ENCODE assay signal across 32 cellular contexts in genomic region chr11:108705061-108705460, GRCh38.
"Had no signal": no experiment of that assay in that cellular context is flagged by ENCODE, and none has a peak within 500 bp of the region (broad histone marks: within the 10 kb centered on the region; RNA-seq: fewer than 3 reads in every experiment).

No MANE protein-coding gene starts in this region.

- H3K4me3 Mint-ChIP-seq: activated CD4-positive, alpha-beta memory T cell treated with anti-CD3 and anti-CD28 coated beads for 36 hours; activated CD4-positive, alpha-beta T cell treated with anti-CD3 and anti-CD28 coated beads for 36 hours; activated CD4-positive, alpha-beta T cell treated with anti-CD3 and anti-CD28 coated beads, Interleukin-2, amount 10 ng/mL, durations not matched to agents 24 days and 14 days; activated CD8-positive, alpha-beta memory T cell treated with anti-CD3 and anti-CD28 coated beads, Interleukin-2, amount 10 ng/mL, durations not matched to agents 7 days and 5 days; activated CD8-positive, alpha-beta T cell treated with anti-CD3 and anti-CD28 coated beads, Interleukin-2, amount 10 ng/mL, durations not matched to agents 7 days and 5 days; activated naive CD4-positive, alpha-beta T cell treated with anti-CD3 and anti-CD28 coated beads, Interleukin-2, amount 10 ng/mL, durations not matched to agents 7 days and 5 days; activated naive CD8-positive, alpha-beta T cell treated with anti-CD3 and anti-CD28 coated beads, Interleukin-2, amount 10 ng/mL, durations not matched to agents 7 days and 5 days; central memory CD8-positive, alpha-beta T cell; dendritic cell treated with granulocyte-macrophage colony-stimulating factor and Interleukin-4, amounts not matched to agents 40 ng/mL and 50 ng/mL, for 4 days; T-helper 17 cell; T-helper 2 cell treated with Interferon-gamma antibody and Interleukin-4, amounts not matched to agents 5 μg/mL and 100 μg/mL, for 36 hours had no signal

- H3K27ac Mint-ChIP-seq: activated CD4-positive, alpha-beta memory T cell treated with anti-CD3 and anti-CD28 coated beads for 36 hours; activated CD4-positive, alpha-beta T cell treated with anti-CD3 and anti-CD28 coated beads for 36 hours; activated CD4-positive, alpha-beta T cell treated with anti-CD3 and anti-CD28 coated beads, Interleukin-2, amount 10 ng/mL, durations not matched to agents 24 days and 14 days; activated CD8-positive, alpha-beta memory T cell treated with anti-CD3 and anti-CD28 coated beads, Interleukin-2, amount 10 ng/mL, durations not matched to agents 7 days and 5 days; activated CD8-positive, alpha-beta T cell treated with anti-CD3 and anti-CD28 coated beads, Interleukin-2, amount 10 ng/mL, durations not matched to agents 7 days and 5 days; activated naive CD4-positive, alpha-beta T cell treated with anti-CD3 and anti-CD28 coated beads, Interleukin-2, amount 10 ng/mL, durations not matched to agents 7 days and 5 days; activated naive CD8-positive, alpha-beta T cell treated with anti-CD3 and anti-CD28 coated beads, Interleukin-2, amount 10 ng/mL, durations not matched to agents 7 days and 5 days; dendritic cell treated with granulocyte-macrophage colony-stimulating factor and Interleukin-4, amounts not matched to agents 40 ng/mL and 50 ng/mL, for 4 days; T-helper 17 cell; T-helper 2 cell treated with Interferon-gamma antibody and Interleukin-4, amounts not matched to agents 5 μg/mL and 100 μg/mL, for 36 hours had no signal

- H3K4me1 ChIP-seq: ascending aorta, esophagus muscularis mucosa, gastroesophageal sphincter had no signal

- H3K4me3 ChIP-seq: ascending aorta, coronary artery, dorsolateral prefrontal cortex, esophagus muscularis mucosa, gastroesophageal sphincter, heart right ventricle had no signal

- H3K27ac ChIP-seq: ascending aorta, brain microvascular endothelial cell, coronary artery, dorsolateral prefrontal cortex, epithelial cell of prostate, esophagus muscularis mucosa, gastroesophageal sphincter, heart right ventricle, WERI-Rb-1 had no signal

- DNase-seq: activated CD4-positive, alpha-beta memory T cell treated with anti-CD3 and anti-CD28 coated beads for 36 hours; activated CD4-positive, alpha-beta T cell treated with anti-CD3 and anti-CD28 coated beads for 36 hours; activated CD4-positive, alpha-beta T cell treated with anti-CD3 and anti-CD28 coated beads, Interleukin-2, amount 10 ng/mL, durations not matched to agents 24 days and 14 days; activated CD4-positive, CD25-positive, alpha-beta regulatory T cell; activated CD4-positive, CD25-positive, alpha-beta regulatory T cell treated with anti-CD3 and anti-CD28 coated beads, Interleukin-2, amount 50 U/mL, for 72 hours; activated CD8-positive, alpha-beta memory T cell treated with anti-CD3 and anti-CD28 coated beads, Interleukin-2, amount 10 ng/mL, durations not matched to agents 7 days and 5 days; activated CD8-positive, alpha-beta memory T cell treated with anti-CD3 and anti-CD28 coated beads, Interleukin-2, amount 50 U/mL, for 4 hours; activated CD8-positive, alpha-beta T cell treated with anti-CD3 and anti-CD28 coated beads, Interleukin-2, amount 10 ng/mL, durations not matched to agents 7 days and 5 days; activated gamma-delta T cell; activated naive CD4-positive, alpha-beta T cell; activated naive CD4-positive, alpha-beta T cell treated with anti-CD3 and anti-CD28 coated beads, Interleukin-2, amount 10 ng/mL, durations not matched to agents 7 days and 5 days; activated naive CD8-positive, alpha-beta T cell treated with anti-CD3 and anti-CD28 coated beads, Interleukin-2, amount 10 ng/mL, durations not matched to agents 7 days and 5 days; activated T-cell treated with anti-CD3 and anti-CD28 coated beads, Interleukin-2, amount 50 U/mL, for 1 hour; activated T-cell treated with anti-CD3 and anti-CD28 coated beads, Interleukin-2, amount 50 U/mL, for 48 hours; brain microvascular endothelial cell; dorsolateral prefrontal cortex; effector memory CD4-positive, alpha-beta T cell; foreskin melanocyte; heart right ventricle; T-helper 1 cell; T-helper 17 cell; T1000; WERI-Rb-1 had no signal

- H3K27me3 ChIP-seq: ascending aorta, brain microvascular endothelial cell, dorsolateral prefrontal cortex, esophagus muscularis mucosa, gastroesophageal sphincter, heart right ventricle had no signal

- H3K9me3 Mint-ChIP-seq: activated naive CD4-positive, alpha-beta T cell treated with anti-CD3 and anti-CD28 coated beads, Interleukin-2, amount 50 U/mL, for 72 hours had no signal

- H3K27me3 Mint-ChIP-seq: activated CD4-positive, alpha-beta memory T cell treated with anti-CD3 and anti-CD28 coated beads for 36 hours; activated CD4-positive, alpha-beta T cell treated with anti-CD3 and anti-CD28 coated beads for 36 hours; activated CD4-positive, alpha-beta T cell treated with anti-CD3 and anti-CD28 coated beads, Interleukin-2, amount 10 ng/mL, durations not matched to agents 24 days and 14 days; activated CD8-positive, alpha-beta memory T cell treated with anti-CD3 and anti-CD28 coated beads, Interleukin-2, amount 10 ng/mL, durations not matched to agents 7 days and 5 days; activated naive CD4-positive, alpha-beta T cell treated with anti-CD3 and anti-CD28 coated beads, Interleukin-2, amount 10 ng/mL, durations not matched to agents 7 days and 5 days; activated naive CD8-positive, alpha-beta T cell treated with anti-CD3 and anti-CD28 coated beads, Interleukin-2, amount 10 ng/mL, durations not matched to agents 7 days and 5 days; central memory CD8-positive, alpha-beta T cell; dendritic cell treated with granulocyte-macrophage colony-stimulating factor and Interleukin-4, amounts not matched to agents 40 ng/mL and 50 ng/mL, for 4 days; T-helper 17 cell had no signal

- ATAC-seq: activated CD4-positive, alpha-beta T cell treated with anti-CD3 and anti-CD28 coated beads for 36 hours; activated CD8-positive, alpha-beta memory T cell treated with anti-CD3 and anti-CD28 coated beads, Interleukin-2, amount 10 ng/mL, durations not matched to agents 7 days and 5 days; activated CD8-positive, alpha-beta T cell treated with anti-CD3 and anti-CD28 coated beads, Interleukin-2, amount 10 ng/mL, durations not matched to agents 7 days and 5 days; activated naive CD4-positive, alpha-beta T cell treated with anti-CD3 and anti-CD28 coated beads, Interleukin-2, amount 50 U/mL, for 72 hours; gastroesophageal sphincter; heart right ventricle; T-helper 17 cell had no signal
